9 cellular contexts compared by ENCODE assay signal in genomic region chr19:35006342-35006998, GRCh38. TPM values are rescaled to one million over a fixed set of nuclear protein-coding genes. Genes with fewer than 3 reads are reported as not detected.
DNase-seq lines count a peak whose midpoint lies in the region; ATAC-seq and TF ChIP-seq lines count a peak whose summit lies in the region.
"Had no signal": no experiment of that assay in that cellular context is flagged by ENCODE, and none has a peak within 500 bp of the region (broad histone marks: within the 10 kb centered on the region; RNA-seq: fewer than 3 reads in every experiment).

No MANE protein-coding gene starts in this region.

- dilution Hi-C loops in IMR-90 (cut with HindIII; ENCODE audit: low sequenced_read_pairs, unreplicated experiment), result no loop called here

- no peaks in the 10 kb centered on the region for H3K9me3 ChIP-seq in IMR-90 (ENCODE audit: control insufficient read depth, insufficient read depth, low read length)
- H3K9me3 ChIP-seq in colonic mucosa, result no peaks in the 10 kb centered on the region
- H3K9me3 ChIP-seq in neutrophil, result no peaks in the 10 kb centered on the region

- H3K9ac ChIP-seq in IMR-90 (ENCODE audit: low read depth, low read length) (no peak overlapping the region), colonic mucosa (ENCODE audit: low read depth in 2 of 2, low read length in 2 of 2) (peak overlapping the region in 1 of 2 donors; percentile 68)

- peak overlapping the region; percentile 38; the same call in 1 of the 2 replicates for H2BK20ac ChIP-seq in IMR-90 (ENCODE audit: low read depth, low read length)

- WGBS in IMR-90 (ENCODE audit: extremely low coverage in 2 of 2, insufficient read length in 1 of 2), 2 experiments, result 80% methylated on average over 7 of the region's 15 CpGs; no CpG with 5 or more reads in 1 of the 2 experiments

- peak overlapping the region; percentile 48; the same call in 1 of the 2 replicates for H3K23ac ChIP-seq in IMR-90 (ENCODE audit: low read depth, low read length)

- peak; percentile 51 for DNase-seq in COLO668 (lab: John Stamatoyannopoulos, UW; ENCODE audit: unreplicated experiment)
- peak; percentile 77 for DNase-seq in IMR-90
- peak; percentile 82 for DNase-seq in colonic mucosa
- DNase-seq in H4 (ENCODE audit: low spot score), result no peak
- DNase-seq in NK-92 (lab: John Stamatoyannopoulos, UW; ENCODE audit: unreplicated experiment), result no peak
- DNase-seq in erythroblast (lab: John Stamatoyannopoulos, UW), result no peak

- peak overlapping the region; percentile 74 for H3K4ac ChIP-seq in IMR-90 (ENCODE audit: low read depth, low read length)

- H3K27ac ChIP-seq in IMR-90 (ENCODE audit: insufficient read depth, low read length) (peak overlapping the region; percentile 48), colonic mucosa (peak overlapping the region; percentile 45), neutrophil (peak overlapping the region; percentile 6)

- TF ChIP-seq POLR2A in IMR-90 (IDR thresholded peaks at IDR 0.05; ENCODE audit: low read depth, low read length) (no peak), erythroblast (IDR thresholded peaks at IDR 0.05; ENCODE audit: low read length) (no peak)

- peaks cover 56% of the 10 kb centered on the region for H4K20me1 ChIP-seq in IMR-90 (ENCODE audit: insufficient read depth, low read length)

- TF ChIP-seq RAD21 in IMR-90 (IDR thresholded peaks at IDR 0.05; ENCODE audit: low read length), result no peak

- no peak overlapping the region for H3K56ac ChIP-seq in IMR-90 (ENCODE audit: extremely low read depth, insufficient read depth, low read length)

- H2AK5ac ChIP-seq in IMR-90 (ENCODE audit: low read depth, low read length), result peak overlapping the region; percentile 85

- in situ Hi-C loops in IMR-90 (cut with MboI; ENCODE audit: low sequenced_read_pairs), result no loop called here

- H3K9me1 ChIP-seq in IMR-90 (ENCODE audit: insufficient read depth, low read length), result peaks cover 23% of the 10 kb centered on the region

- H4K5ac ChIP-seq in IMR-90 (ENCODE audit: low read depth, low read length), result peak overlapping the region; percentile 39; the same call in 1 of the 2 replicates

- peak overlapping the region; percentile 24 for H2BK120ac ChIP-seq in IMR-90 (ENCODE audit: low read depth, low read length)

- H4K91ac ChIP-seq in IMR-90 (ENCODE audit: insufficient read depth, low read depth, low read length), result peak overlapping the region; percentile 36

- peak; percentile 74 for ATAC-seq in IMR-90 (ENCODE audit: low read depth)
- no peak for ATAC-seq in HG02840 (IDR thresholded peaks at IDR 0.05; ENCODE audit: low FRiP score, unreplicated experiment)
- ATAC-seq: SK-N-SH treated with all-trans-retinoic acid at 6 μM for 48 hours had no signal

- no peak for TF ChIP-seq CTCF in IMR-90 (conservative IDR thresholded peaks at IDR 0.05; ENCODE audit: low read depth, low read length)
- no peak for TF ChIP-seq CTCF in colonic mucosa (IDR thresholded peaks at IDR 0.05)
- no peak for TF ChIP-seq CTCF in neutrophil (IDR thresholded peaks at IDR 0.05)

- H3K4me3 ChIP-seq in IMR-90 (ENCODE audit: insufficient read depth, low read depth, low read length), result no peak overlapping the region
- no peak overlapping the region for H3K4me3 ChIP-seq in colonic mucosa
- H3K4me3 ChIP-seq in neutrophil (ENCODE audit: low read depth in 1 of 2, low read length in 1 of 2), result no peak overlapping the region

- no peak overlapping the region for H2AFZ ChIP-seq in IMR-90 (replicated peaks; ENCODE audit: low read length, poor library complexity)

- H4K8ac ChIP-seq in IMR-90 (ENCODE audit: low read depth in 2 of 2, low read length in 2 of 2), result peak overlapping the region; percentile 2 to 55; a peak in 2 of 4 replicates

- H3K14ac ChIP-seq in IMR-90 (replicated peaks; ENCODE audit: low read depth, low read length), result peak overlapping the region; percentile 16

- H2BK15ac ChIP-seq in IMR-90 (ENCODE audit: low read depth, low read length), result no peak overlapping the region

- H2AK9ac ChIP-seq in IMR-90 (replicated peaks; ENCODE audit: low read depth, low read length, poor library complexity), result peak overlapping the region; percentile 83

- H3K4me1 ChIP-seq in IMR-90 (ENCODE audit: control insufficient read depth, insufficient read depth, low read length), result peaks cover 18% of the 10 kb centered on the region
- H3K4me1 ChIP-seq in colonic mucosa, result peaks cover 4% of the 10 kb centered on the region
- H3K4me1 ChIP-seq in neutrophil (ENCODE audit: control insufficient read depth in 1 of 2, insufficient read depth in 1 of 2, low read depth in 1 of 2, low read length in 1 of 2), result peaks cover 77 to 87% of the 10 kb centered on the region in 2 experiments

- H3K36me3 ChIP-seq in IMR-90 (ENCODE audit: control insufficient read depth, insufficient read depth, low read length) (peaks cover 38% of the 10 kb centered on the region), colonic mucosa (no peaks in the 10 kb centered on the region), neutrophil (peaks cover 52% of the 10 kb centered on the region)

- H3K4me2 ChIP-seq in IMR-90 (ENCODE audit: low read depth, low read length), result peak overlapping the region; percentile 1; the same call in 1 of the 2 replicates

- peaks cover 22 to 77% of the 10 kb centered on the region in 2 experiments for H3K79me1 ChIP-seq in IMR-90 (ENCODE audit: low read depth in 1 of 2, low read length in 2 of 2)

- CTCF ChIA-PET in IMR-90 (lab: Yijun Ruan, JAX), result no interaction called here

- intact Hi-C loops in IMR-90 (cut with micrococcal nuclease), result no loop called here
- intact Hi-C loops in colonic mucosa (cut with DNase I), result no loop called here

- no peaks in the 10 kb centered on the region for H3K27me3 ChIP-seq in IMR-90 (ENCODE audit: control insufficient read depth, insufficient read depth, low read length)
- no peaks in the 10 kb centered on the region for H3K27me3 ChIP-seq in colonic mucosa
- no peaks in the 10 kb centered on the region for H3K27me3 ChIP-seq in neutrophil

- POLR2A ChIA-PET in IMR-90 (lab: Charles Lee; ENCODE audit: unreplicated experiment), result no interaction called here

- peak overlapping the region; percentile 0; the same call in 1 of the 2 replicates for H3K18ac ChIP-seq in IMR-90 (ENCODE audit: low read depth, low read length)

- H2BK5ac ChIP-seq in IMR-90 (ENCODE audit: low read depth, low read length, poor library complexity, severe bottlenecking), result peak overlapping the region; percentile 79

- no TSS peak for BruUV-seq in IMR-90 (replicated peaks; lab: Mats Ljungman, UMichigan)

TF ChIP-seq in IMR-90, 13 proteins besides CTCF, POLR2A, EP300 and RAD21:
- TF ChIP-seq FOS (IDR thresholded peaks at IDR 0.05; ENCODE audit: low read depth, low read length) (peak; percentile 43; the same call in 1 of the 2 replicates), NFE2L2 (IDR thresholded peaks at IDR 0.05; ENCODE audit: low read depth, low read length) (no peak), CEBPB (IDR thresholded peaks at IDR 0.05; ENCODE audit: low read depth, low read length) (peak; percentile 84)

RNA-seq across cellular contexts. Expression of gene GRAMD1A, which starts 6.3 kb away (rescaled TPM):
- total RNA-seq in IMR-90 (2012; rRNA removed) (11.1 and 11.4 TPM in 2 replicates), colonic mucosa (10 to 100 TPM; 26.3 to 31.0 TPM)
- polyA plus RNA-seq in IMR-90 (2012; rRNA removed), result 63.0 and 65.2 TPM in 2 replicates
- polyA plus RNA-seq in IMR-90 (2012; cell fraction: cytosol; rRNA removed), result 50.3 and 62.6 TPM in 2 replicates
- polyA plus RNA-seq in IMR-90 (2012; cell fraction: nucleus; rRNA removed; ENCODE audit: low replicate concordance), result 115 and 162 TPM in 2 replicates
- total RNA-seq in H4 (2014; rRNA removed; shearing (Covaris generic)), result 21.3 and 22.0 TPM in 2 replicates

RNA-seq across cellular contexts. Expression of gene SCN1B, which starts 23.8 kb away (rescaled TPM):
- total RNA-seq in IMR-90 (2012; rRNA removed) (2.0 and 2.2 TPM in 2 replicates), colonic mucosa (1 to 10 TPM; 1.8 to 2.1 TPM)
- polyA plus RNA-seq in IMR-90 (2012; rRNA removed), result 9.6 and 10.6 TPM in 2 replicates
- polyA plus RNA-seq in IMR-90 (2012; cell fraction: cytosol; rRNA removed), result 5.9 and 7.9 TPM in 2 replicates
- polyA plus RNA-seq in IMR-90 (2012; cell fraction: nucleus; rRNA removed; ENCODE audit: low replicate concordance), result 11.5 and 12.8 TPM in 2 replicates
- 9.3 and 9.5 TPM in 2 replicates for total RNA-seq in H4 (2014; rRNA removed; shearing (Covaris generic))

RNA-seq across cellular contexts. Expression of gene HPN, which starts 35.1 kb away (rescaled TPM):
- total RNA-seq in IMR-90 (2012; rRNA removed) (not detected in 2 replicates), colonic mucosa (1 to 10 TPM in 1 of 2 donors, under 1 TPM in 1; 0.27 to 1.0 TPM)
- not detected in 2 replicates for polyA plus RNA-seq in IMR-90 (2012; rRNA removed)
- polyA plus RNA-seq in IMR-90 (2012; cell fraction: cytosol; rRNA removed), result not detected in 2 replicates
- 0.08 TPM in 1 of 2 replicates, not detected in the other for polyA plus RNA-seq in IMR-90 (2012; cell fraction: nucleus; rRNA removed; ENCODE audit: low replicate concordance)
- total RNA-seq in H4 (2014; rRNA removed; shearing (Covaris generic)), result not detected in 2 replicates

RNA-seq across cellular contexts. Expression of gene ZNF792, which starts 42.4 kb away (rescaled TPM):
- total RNA-seq in IMR-90 (2012; rRNA removed) (3.9 and 4.8 TPM in 2 replicates), colonic mucosa (1 to 10 TPM; 6.7 to 8.1 TPM)
- 1.2 and 1.5 TPM in 2 replicates for polyA plus RNA-seq in IMR-90 (2012; rRNA removed)
- 0.42 and 0.69 TPM in 2 replicates for polyA plus RNA-seq in IMR-90 (2012; cell fraction: cytosol; rRNA removed)
- 0.84 and 1.6 TPM in 2 replicates for polyA plus RNA-seq in IMR-90 (2012; cell fraction: nucleus; rRNA removed; ENCODE audit: low replicate concordance)
- 6.3 and 7.6 TPM in 2 replicates for total RNA-seq in H4 (2014; rRNA removed; shearing (Covaris generic))

Comparison
In these comparisons a context has a peak if more than half of its experiments do, and no peak if none do; other contexts are left out.
1. DNase-seq: peak in COLO668 (single experiment), IMR-90 (single experiment) and colonic mucosa (single experiment); none in H4 (single experiment), NK-92 (single experiment) and erythroblast (0 of 2).
2. Peak in every context shown above with its lines, with median percentiles within 50 percentile points of each other: H3K27ac ChIP-seq.